ENCODE assay signal across 18 cellular contexts in the genomic region with DNA sequence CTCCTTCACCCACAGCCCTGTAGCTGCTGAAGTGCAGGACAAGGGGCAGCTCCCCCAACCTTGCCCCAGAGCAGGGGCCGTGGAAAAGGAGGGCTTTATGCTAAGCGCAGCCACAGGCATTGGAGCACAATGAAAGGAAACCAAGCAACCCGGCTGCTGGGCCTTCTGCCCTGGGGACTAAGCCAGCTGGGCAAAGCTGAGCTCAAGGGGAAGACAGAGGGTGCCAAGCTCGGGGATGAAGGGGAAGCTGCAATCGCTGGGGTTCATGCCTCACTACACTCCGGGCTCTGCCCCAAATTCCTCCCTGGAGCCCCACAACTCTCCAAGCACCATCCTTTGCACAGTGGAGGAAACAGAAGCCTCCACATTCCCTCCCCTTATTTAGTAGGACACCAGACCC. TPM values are rescaled to one million over a fixed set of nuclear protein-coding genes. Genes with fewer than 3 reads are reported as not detected.
A peak's percentile ranks its signal among the peaks of the same experiment; 100 is the strongest.
DNase-seq lines count a peak whose midpoint lies in the region; ATAC-seq and TF ChIP-seq lines count a peak whose summit lies in the region.
"Had no signal": no experiment of that assay in that cellular context is flagged by ENCODE, and none has a peak within 500 bp of the region (broad histone marks: within the 10 kb centered on the region; RNA-seq: fewer than 3 reads in every experiment).

No MANE protein-coding gene starts in this region.

- H3K27me3 ChIP-seq in BLaER1 treated with 17β-estradiol and CSF1 and Interleukin-3, amounts not matched to agents 10 nM and 100 nM = no peaks in the 10 kb centered on the region
- H3K27me3 ChIP-seq: MG63 had no signal

- intact Hi-C loops in posterior cingulate gyrus (cut with DNase I) = no loop called here

- peaks cover 19 to 25% (median 22%) of the 10 kb centered on the region in 10 experiments for H3K4me1 ChIP-seq in BLaER1 treated with 17β-estradiol and CSF1 and Interleukin-3, amounts not matched to agents 10 nM and 100 nM

- peaks cover 54% of the 10 kb centered on the region for H3K36me3 Mint-ChIP-seq in brain
- H3K36me3 Mint-ChIP-seq in activated T-cell treated with anti-CD3 and anti-CD28 coated beads, Interleukin-2, amount 50 U/mL, for 72 hours (ENCODE audit: insufficient read depth in 2 of 2) = peaks cover 5 to 10% of the 10 kb centered on the region in 2 donors

- no peak overlapping the region for H3K4me3 ChIP-seq in BLaER1 treated with 17β-estradiol and CSF1 and Interleukin-3, amounts not matched to agents 10 nM and 100 nM
- H3K4me3 ChIP-seq: GM23248, MG63, PC-9 had no signal

- peaks cover 3% of the 10 kb centered on the region for H3K27me3 Mint-ChIP-seq in brain
- H3K27me3 Mint-ChIP-seq in activated T-cell treated with anti-CD3 and anti-CD28 coated beads, Interleukin-2, amount 50 U/mL, for 72 hours (ENCODE audit: low read depth) = no peaks in the 10 kb centered on the region
- H3K27me3 Mint-ChIP-seq: CD4-positive, alpha-beta T cell had no signal

- H3K27ac Mint-ChIP-seq in brain = peak overlapping the region in 4 of 5 experiments; percentile 31 to 91 (median 78)
- no peak overlapping the region for H3K27ac Mint-ChIP-seq in activated T-cell treated with anti-CD3 and anti-CD28 coated beads, Interleukin-2, amount 50 U/mL, for 72 hours
- H3K27ac Mint-ChIP-seq: CD4-positive, alpha-beta T cell had no signal

- H3K9me3 Mint-ChIP-seq in brain = peaks cover 5 to 32% (median 18%) of the 10 kb centered on the region in 5 experiments
- H3K9me3 Mint-ChIP-seq in activated T-cell treated with anti-CD3 and anti-CD28 coated beads, Interleukin-2, amount 50 U/mL, for 72 hours = no peaks in the 10 kb centered on the region
- H3K9me3 Mint-ChIP-seq: CD4-positive, alpha-beta T cell had no signal

- peaks cover 19 to 31% (median 22%) of the 10 kb centered on the region in 11 experiments for H3K9me3 ChIP-seq in BLaER1 treated with 17β-estradiol and CSF1 and Interleukin-3, amounts not matched to agents 10 nM and 100 nM (replicated peaks in 1 of 11)

- peak overlapping the region in 5 of 11 experiments; percentile 40 to 58 (median 46); a peak in 7 of 22 replicates for H3K9ac ChIP-seq in BLaER1 treated with 17β-estradiol and CSF1 and Interleukin-3, amounts not matched to agents 10 nM and 100 nM
- H3K9ac ChIP-seq: GM23248, KMS-11 had no signal

- TF ChIP-seq CTCF in brain (conservative IDR thresholded peaks at IDR 0.05) = no peak

- peak overlapping the region in 2 of 5 experiments; percentile 7 to 57 for H3K4me3 Mint-ChIP-seq in brain
- no peak overlapping the region for H3K4me3 Mint-ChIP-seq in activated T-cell treated with anti-CD3 and anti-CD28 coated beads, Interleukin-2, amount 50 U/mL, for 72 hours
- H3K4me3 Mint-ChIP-seq: CD4-positive, alpha-beta T cell had no signal

- ATAC-seq in GM19351 (IDR thresholded peaks at IDR 0.05; ENCODE audit: unreplicated experiment) (no peak), HG02759 (IDR thresholded peaks at IDR 0.05; ENCODE audit: unreplicated experiment) (no peak)
- no peak for ATAC-seq in activated T-cell treated with anti-CD3 and anti-CD28 coated beads, Interleukin-2, amount 50 U/mL, for 72 hours (replicated peaks in 1 of 2)

- peak overlapping the region in 6 of 11 experiments; percentile 45 to 70 (median 56); a peak in 11 of 22 replicates for H3K27ac ChIP-seq in BLaER1 treated with 17β-estradiol and CSF1 and Interleukin-3, amounts not matched to agents 10 nM and 100 nM
- H3K27ac ChIP-seq: GM23248, KMS-11, PC-9 had no signal

- peaks cover 10% of the 10 kb centered on the region for H3K4me1 Mint-ChIP-seq in brain
- peaks cover 15% of the 10 kb centered on the region for H3K4me1 Mint-ChIP-seq in activated T-cell treated with anti-CD3 and anti-CD28 coated beads, Interleukin-2, amount 50 U/mL, for 72 hours (ENCODE audit: low read depth)

- H3K4me2 ChIP-seq in BLaER1 treated with 17β-estradiol and CSF1 and Interleukin-3, amounts not matched to agents 10 nM and 100 nM = peak overlapping the region; percentile 28 to 91 (median 81); a peak in 20 of 22 replicates
- H3K4me2 ChIP-seq: KMS-11, PC-9 had no signal

- H3K36me3 ChIP-seq in BLaER1 treated with 17β-estradiol and CSF1 and Interleukin-3, amounts not matched to agents 10 nM and 100 nM = peaks cover 18 to 44% (median 30%) of the 10 kb centered on the region in 11 experiments

- DNase-seq in hypothalamus (lab: John Stamatoyannopoulos, UW) (peak in 39 of 51 donors; percentile 21 to 92 (median 68)), posterior cingulate gyrus (peak in 9 of 10 donors; percentile 48 to 92 (median 68))
- no peak for DNase-seq in activated naive CD4-positive, alpha-beta T cell treated with Interleukin-2 at 50 U/mL for 16 hours
- no peak for DNase-seq in activated T-cell treated with anti-CD3 and anti-CD28 coated beads, Interleukin-2, amount 50 U/mL, for 72 hours
- DNase-seq: Calu3; CD4-positive, alpha-beta T cell; DMS79; GM23248; MG63; NCI-H1092 treated with DMSO at 0.1 percent for 48 hours; NCI-H1694; NCI-H2107; PC-9 had no signal

- H4K20me1 ChIP-seq in BLaER1 treated with 17β-estradiol and CSF1 and Interleukin-3, amounts not matched to agents 10 nM and 100 nM = peaks cover 0 to 30% (median 12%) of the 10 kb centered on the region in 11 experiments; a peak in 11 of 22 replicates

RNA-seq across cellular contexts. Expression of a gene that starts 12.4 kb away (rescaled TPM):
- 42.2 TPM for polyA plus RNA-seq in brain (ENCODE audit: insufficient read depth, low read depth, low replicate concordance)
- total RNA-seq in activated T-cell treated with anti-CD3 and anti-CD28 coated beads, Interleukin-2, amount 50 U/mL, for 72 hours = 10 to 100 TPM in 1 of 2 donors, 1 to 10 TPM in 1; 9.1 to 10.1 TPM

RNA-seq across cellular contexts. Expression of a gene that starts 53.6 kb away (rescaled TPM):
- polyA plus RNA-seq in brain (ENCODE audit: insufficient read depth, low read depth, low replicate concordance) = 16.2 TPM
- total RNA-seq in activated T-cell treated with anti-CD3 and anti-CD28 coated beads, Interleukin-2, amount 50 U/mL, for 72 hours = 1 to 10 TPM; 6.6 to 9.8 TPM

Comparison
In these comparisons a context has a peak if more than half of its experiments do, and no peak if none do; other contexts are left out.
1. DNase-seq: peak in hypothalamus (39 of 51) and posterior cingulate gyrus (9 of 10); none in activated naive CD4-positive, alpha-beta T cell treated with Interleukin-2 at 50 U/mL for 16 hours (single experiment) and activated T-cell treated with anti-CD3 and anti-CD28 coated beads, Interleukin-2, amount 50 U/mL, for 72 hours (0 of 2).